Comparison of ENCODE assay signal across 1 cellular context in genomic region chr16:89620406-89620841, GRCh38.
A peak's percentile ranks its signal among the peaks of the same experiment; 100 is the strongest.
TF ChIP-seq lines count a peak whose summit lies in the region.

No MANE protein-coding gene starts in this region.

TF ChIP-seq in HepG2, 621 proteins besides CTCF, POLR2A, EP300 and RAD21 (continued from another document):
- TF ChIP-seq ZNF768 (CRISPR knock-in tag; IDR thresholded peaks at IDR 0.05) (0 out of 2 replicates have a peak, but pooled peaks have one; percentile 2), ZIK1 (CRISPR knock-in tag; IDR thresholded peaks at IDR 0.05; ENCODE audit: borderline replicate concordance, low read depth) (peak; percentile 50; the same call in 1 of the 2 replicates), BHLHE40 (IDR thresholded peaks at IDR 0.05; ENCODE audit: low read length) (no peak), RFX5 (IDR thresholded peaks at IDR 0.05; ENCODE audit: low read depth, low read length) (no peak), ZBTB14 (CRISPR knock-in tag; IDR thresholded peaks at IDR 0.05) (no peak), TFAP4 (IDR thresholded peaks at IDR 0.05; ENCODE audit: borderline replicate concordance, low read depth) (peak; percentile 64; the same call in 1 of the 2 replicates), THAP7 (CRISPR knock-in tag; IDR thresholded peaks at IDR 0.05) (0 out of 2 replicates have a peak, but pooled peaks have one; percentile 23), RFXAP (CRISPR knock-in tag; IDR thresholded peaks at IDR 0.05; ENCODE audit: borderline replicate concordance) (no peak), ZNF616 (CRISPR knock-in tag; IDR thresholded peaks at IDR 0.05; ENCODE audit: low read depth) (no peak), ZNF746 (CRISPR knock-in tag; IDR thresholded peaks at IDR 0.05) (no peak), ZFP91 (CRISPR knock-in tag; IDR thresholded peaks at IDR 0.05; ENCODE audit: borderline replicate concordance) (peak; percentile 61; the same call in 1 of the 2 replicates), ZNF766 (CRISPR knock-in tag; IDR thresholded peaks at IDR 0.05; ENCODE audit: borderline replicate concordance) (no peak)
